In genomic region chr3:126581569-126581968, GRCh38 we compare ENCODE assay signal across 10 cellular contexts. TPM values are rescaled to one million over a fixed set of nuclear protein-coding genes. Genes with fewer than 3 reads are reported as not detected.
"Had no signal": no experiment of that assay in that cellular context is flagged by ENCODE, and none has a peak within 500 bp of the region (broad histone marks: within the 10 kb centered on the region; RNA-seq: fewer than 3 reads in every experiment).

No MANE protein-coding gene starts in this region.

- H3K27ac ChIP-seq: HL-60, KMS-11 had no signal

- H3K27ac Mint-ChIP-seq: IgD-negative memory B cell had no signal

- H3K4me3 Mint-ChIP-seq: IgD-negative memory B cell had no signal

- H3K36me3 Mint-ChIP-seq: IgD-negative memory B cell had no signal

- H3K4me1 Mint-ChIP-seq: IgD-negative memory B cell had no signal

- DNase-seq: IMR-90, KBM-7, KG1 had no signal

- H3K4me3 ChIP-seq: K562 had no signal

RNA-seq across cellular contexts. Expression of gene C3orf22, which starts 22.8 kb away (rescaled TPM):
- total RNA-seq: HepG2, HT-29, HT1080, IMR-90, K562 had no signal
- polyA plus RNA-seq: HepG2, IgD-negative memory B cell, IMR-90, K562 had no signal

RNA-seq across cellular contexts. Expression of gene CHST13, which starts 57.6 kb away (rescaled TPM):
- total RNA-seq: HT1080, IMR-90, K562 had no signal
- polyA plus RNA-seq: IgD-negative memory B cell, IMR-90, K562 had no signal
